ENCODE assay signal across 11 cellular contexts in genomic region chr17:75340636-75341035, GRCh38. TPM values are rescaled to one million over a fixed set of nuclear protein-coding genes. Genes with fewer than 3 reads are reported as not detected.
DNase-seq lines count a peak whose midpoint lies in the region; FAIRE-seq and TF ChIP-seq lines count a peak whose summit lies in the region.
"Had no signal": no experiment of that assay in that cellular context is flagged by ENCODE, and none has a peak within 500 bp of the region (broad histone marks: within the 10 kb centered on the region; RNA-seq: fewer than 3 reads in every experiment).

No MANE protein-coding gene starts in this region.

- H3K9ac ChIP-seq in HUES48 (ENCODE audit: low read depth, low read length), result no peak overlapping the region

- POLR2A ChIA-PET in CD8-positive, alpha-beta memory T cell (lab: Charles Lee), result no interaction called here
- POLR2A ChIA-PET in PC-9 (lab: Charles Lee; ENCODE audit: unreplicated experiment), result no interaction called here

- CTCF ChIA-PET in CD8-positive, alpha-beta memory T cell (lab: Charles Lee), result interaction anchor here (0.8 kb wide), 1 partner anchor 18 kb away, joined by 3 read pairs; no protein-coding TSS in a partner anchor
- CTCF ChIA-PET in PC-9 (lab: Charles Lee), result no interaction called here

- no peaks in the 10 kb centered on the region for H3K27me3 ChIP-seq in CD8-positive, alpha-beta memory T cell (ENCODE audit: insufficient read depth, low read length, poor library complexity, severe bottlenecking)
- no peaks in the 10 kb centered on the region for H3K27me3 ChIP-seq in HUES48 (ENCODE audit: control insufficient read depth, insufficient read depth, low read length)
- H3K27me3 ChIP-seq in PC-9 (ENCODE audit: insufficient read depth, low read depth), result no peaks in the 10 kb centered on the region
- H3K27me3 ChIP-seq: esophagus muscularis mucosa had no signal

- no peak overlapping the region for H3K4me2 ChIP-seq in PC-9

- peaks cover 74 to 92% (median 91%) of the 10 kb centered on the region in 3 donors for H3K4me1 Mint-ChIP-seq in CD8-positive, alpha-beta memory T cell
- peaks cover 81% of the 10 kb centered on the region for H3K4me1 Mint-ChIP-seq in activated naive CD8-positive, alpha-beta T cell (ENCODE audit: low read depth)
- peaks cover 54% of the 10 kb centered on the region for H3K4me1 Mint-ChIP-seq in nephron

- no peaks in the 10 kb centered on the region for H3K9me2 ChIP-seq in PC-9 (ENCODE audit: insufficient read depth)

- intact Hi-C loops in PC-9 (cut with micrococcal nuclease; ENCODE audit: unreplicated experiment), result no loop called here

- BruUV-seq in PC-9 (replicated peaks; lab: Mats Ljungman, UMichigan), result no TSS peak

- peaks cover 20% of the 10 kb centered on the region; the same call in 1 of the 2 replicates for H3F3A ChIP-seq in PC-9 (ENCODE audit: insufficient read depth, low read depth)

- H4K20me1 ChIP-seq in PC-9 (ENCODE audit: insufficient read depth), result peaks cover 39% of the 10 kb centered on the region

- peaks cover 29% of the 10 kb centered on the region for H3K79me2 ChIP-seq in PC-9 (ENCODE audit: low read depth)

- H3K4me1 ChIP-seq in CD8-positive, alpha-beta memory T cell (ENCODE audit: insufficient read depth, low read length), result peaks cover 84% of the 10 kb centered on the region
- H3K4me1 ChIP-seq in HUES48 (ENCODE audit: control insufficient read depth, insufficient read depth, low read length) (peaks cover 37% of the 10 kb centered on the region), PC-9 (replicated peaks; ENCODE audit: insufficient read depth) (no peaks in the 10 kb centered on the region)

- H3K9me3 ChIP-seq in CD8-positive, alpha-beta memory T cell (ENCODE audit: low read length), result no peaks in the 10 kb centered on the region
- H3K9me3 ChIP-seq in HUES48 (ENCODE audit: control insufficient read depth, insufficient read depth, low read length) (no peaks in the 10 kb centered on the region), PC-9 (ENCODE audit: insufficient read depth, low read depth) (no peaks in the 10 kb centered on the region)
- H3K9me3 ChIP-seq: esophagus muscularis mucosa had no signal

- no peak overlapping the region for H2AFZ ChIP-seq in PC-9

- H3K27me3 Mint-ChIP-seq in CD8-positive, alpha-beta memory T cell, result no peaks in the 10 kb centered on the region
- no peaks in the 10 kb centered on the region for H3K27me3 Mint-ChIP-seq in activated naive CD8-positive, alpha-beta T cell
- no peaks in the 10 kb centered on the region for H3K27me3 Mint-ChIP-seq in nephron (ENCODE audit: low read depth)

- no peak for DNase-seq in CD8-positive, alpha-beta memory T cell
- DNase-seq in GM12892 (ENCODE audit: insufficient read length) (no peak), PC-9 (no peak), putamen (ENCODE audit: low spot score) (no peak)
- DNase-seq: substantia nigra had no signal

- no peak overlapping the region for H3K4me3 ChIP-seq in CD8-positive, alpha-beta memory T cell (ENCODE audit: low read length)
- no peak overlapping the region for H3K4me3 ChIP-seq in HUES48 (ENCODE audit: low read depth, low read length)
- H3K4me3 ChIP-seq in PC-9, result no peak overlapping the region
- H3K4me3 ChIP-seq: esophagus muscularis mucosa had no signal

- peak overlapping the region in 7 of 8 donors; percentile 6 to 89 (median 68) for H3K27ac Mint-ChIP-seq in CD8-positive, alpha-beta memory T cell
- peak overlapping the region; percentile 83 for H3K27ac Mint-ChIP-seq in activated naive CD8-positive, alpha-beta T cell
- peak overlapping the region; percentile 46 to 52 (median 50) for H3K27ac Mint-ChIP-seq in nephron

- peaks cover 0 to 4% (median 0%) of the 10 kb centered on the region in 3 donors for H3K36me3 Mint-ChIP-seq in CD8-positive, alpha-beta memory T cell
- no peaks in the 10 kb centered on the region for H3K36me3 Mint-ChIP-seq in activated naive CD8-positive, alpha-beta T cell
- no peaks in the 10 kb centered on the region for H3K36me3 Mint-ChIP-seq in nephron (ENCODE audit: low read depth)

- H3K36me3 ChIP-seq in CD8-positive, alpha-beta memory T cell (ENCODE audit: insufficient read depth, low read length), result no peaks in the 10 kb centered on the region
- no peaks in the 10 kb centered on the region for H3K36me3 ChIP-seq in HUES48 (ENCODE audit: control insufficient read depth, insufficient read depth, low read length)
- no peaks in the 10 kb centered on the region for H3K36me3 ChIP-seq in PC-9 (ENCODE audit: low read depth)
- H3K36me3 ChIP-seq: esophagus muscularis mucosa had no signal

- H3K9me3 Mint-ChIP-seq in CD8-positive, alpha-beta memory T cell, result no peaks in the 10 kb centered on the region
- H3K9me3 Mint-ChIP-seq in activated naive CD8-positive, alpha-beta T cell (ENCODE audit: low read depth), result no peaks in the 10 kb centered on the region
- no peaks in the 10 kb centered on the region for H3K9me3 Mint-ChIP-seq in nephron

- no peak for TF ChIP-seq POLR2A in GM12892 (IDR thresholded peaks at IDR 0.05; ENCODE audit: low read depth, low read length)

- TF ChIP-seq CTCF in nephron (IDR thresholded peaks at IDR 0.05; ENCODE audit: unreplicated experiment in 3 of 3) (no peak), PC-9 (conservative IDR thresholded peaks at IDR 0.05) (no peak)

- no peak for FAIRE-seq in GM12892 (lab: Jason Lieb, UNC)
- FAIRE-seq: RCC 7860, TTC549 had no signal

- H3K4me3 Mint-ChIP-seq in CD8-positive, alpha-beta memory T cell, result peak overlapping the region in 1 of 7 donors; percentile 9
- no peak overlapping the region for H3K4me3 Mint-ChIP-seq in activated naive CD8-positive, alpha-beta T cell
- H3K4me3 Mint-ChIP-seq in nephron, result no peak overlapping the region

- no peak overlapping the region for H3K27ac ChIP-seq in CD8-positive, alpha-beta memory T cell (ENCODE audit: low read depth, low read length)
- H3K27ac ChIP-seq in HUES48 (ENCODE audit: low read depth, low read length) (peak overlapping the region; percentile 2), PC-9 (no peak overlapping the region)
- H3K27ac ChIP-seq: esophagus muscularis mucosa had no signal

RNA-seq across cellular contexts. Expression of gene SLC25A19, which starts 51.4 kb away (rescaled TPM):
- 100 to 1,000 TPM; 119 to 126 TPM for total RNA-seq in CD8-positive, alpha-beta memory T cell
- 15.5 TPM for polyA plus RNA-seq in CD8-positive, alpha-beta memory T cell
- 56.3 TPM for polyA plus RNA-seq in GM12892 (2012; ENCODE audit: missing spikeins)
- 18.7 and 19.4 TPM in 2 replicates for total RNA-seq in PC-9 (2021)
